In the genomic region with DNA sequence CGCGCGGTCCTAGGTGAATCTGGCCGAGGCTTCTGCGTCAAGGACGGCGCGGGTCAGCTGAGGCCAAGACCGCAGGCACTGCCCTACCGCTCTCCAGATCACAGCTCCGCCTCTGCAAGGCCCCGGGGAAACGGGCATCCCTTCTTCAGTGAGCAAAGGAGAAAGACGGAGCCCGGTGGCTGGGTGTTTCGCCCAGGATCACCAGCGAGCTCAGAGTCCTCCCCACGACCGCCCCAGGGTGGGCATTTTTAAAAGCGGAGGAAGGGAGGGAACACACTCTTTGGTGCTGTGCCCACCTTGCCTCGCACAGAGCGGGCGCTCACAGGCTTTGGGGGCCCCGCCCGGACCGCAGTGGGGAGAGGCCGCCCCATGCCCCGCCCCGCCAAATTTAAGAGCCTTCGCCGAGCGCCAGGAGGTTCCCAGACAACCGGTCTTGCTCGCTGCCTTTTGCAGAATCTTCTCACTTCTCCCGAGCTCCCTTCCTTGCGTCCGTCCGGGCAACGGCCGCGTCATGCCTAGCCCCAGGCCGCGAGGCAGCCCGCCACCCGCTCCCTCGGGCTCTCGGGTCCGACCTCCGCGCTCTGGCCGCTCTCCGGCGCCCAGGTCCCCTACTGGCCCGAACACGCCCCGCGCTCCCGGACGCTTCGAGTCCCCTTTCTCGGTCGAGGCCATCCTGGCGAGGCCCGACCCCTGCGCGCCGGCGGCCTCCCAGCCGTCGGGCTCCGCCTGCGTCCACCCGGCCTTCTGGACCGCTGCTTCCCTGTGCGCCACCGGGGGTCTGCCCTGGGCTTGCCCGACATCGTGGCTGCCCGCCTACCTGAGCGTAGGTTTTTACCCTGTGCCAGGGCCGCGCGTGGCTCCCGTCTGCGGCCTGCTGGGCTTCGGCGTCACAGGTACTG, we compare ENCODE assay signal across 9 cellular contexts. TPM values are rescaled to one million over a fixed set of nuclear protein-coding genes. Genes with fewer than 3 reads are reported as not detected.
DNase-seq lines count a peak whose midpoint lies in the region; ATAC-seq and TF ChIP-seq lines count a peak whose summit lies in the region.
"Had no signal": no experiment of that assay in that cellular context is flagged by ENCODE, and none has a peak within 500 bp of the region (broad histone marks: within the 10 kb centered on the region; RNA-seq: fewer than 3 reads in every experiment).

A gene with protein sequence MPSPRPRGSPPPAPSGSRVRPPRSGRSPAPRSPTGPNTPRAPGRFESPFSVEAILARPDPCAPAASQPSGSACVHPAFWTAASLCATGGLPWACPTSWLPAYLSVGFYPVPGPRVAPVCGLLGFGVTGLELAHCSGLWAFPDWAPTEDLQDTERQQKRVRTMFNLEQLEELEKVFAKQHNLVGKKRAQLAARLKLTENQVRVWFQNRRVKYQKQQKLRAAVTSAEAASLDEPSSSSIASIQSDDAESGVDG (plus strand): TSS at position 419 of the 899 bp plus-strand sequence. CDS start 93 bp downstream, at position 512.

- TF ChIP-seq CTCF in AG09309 (IDR thresholded peaks at IDR 0.05; ENCODE audit: control insufficient read depth, insufficient read depth, low read depth, low read length, missing control alignments) (no peak), GM10248 (IDR thresholded peaks at IDR 0.05; ENCODE audit: control extremely low read depth, extremely low read depth, low read depth, missing control alignments) (no peak)

- H3K4me1 ChIP-seq in naive thymus-derived CD4-positive, alpha-beta T cell (ENCODE audit: control insufficient read depth in 2 of 2, insufficient read depth in 2 of 2, low read length in 2 of 2) = no peaks in the 10 kb centered on the region

- CTCF ChIA-PET in naive thymus-derived CD4-positive, alpha-beta T cell (lab: Charles Lee) = interaction anchor here (0.8 to 1.6 kb wide), 2 partner anchors 10 to 25 kb away, joined by 3 to 8 read pairs; no protein-coding TSS in a partner anchor
- CTCF ChIA-PET in GM10248 (lab: Yijun Ruan, JAX) = interaction anchor here (1.0 kb wide), 1 partner anchor 10 kb away, joined by 8 read pairs; no protein-coding TSS in a partner anchor

- peak; percentile 27 for ATAC-seq in naive thymus-derived CD4-positive, alpha-beta T cell
- no peak for ATAC-seq in GM18909 (IDR thresholded peaks at IDR 0.05; ENCODE audit: poor library complexity, unreplicated experiment)

- no peaks in the 10 kb centered on the region for H3K36me3 ChIP-seq in naive thymus-derived CD4-positive, alpha-beta T cell (ENCODE audit: control insufficient read depth in 2 of 3, insufficient read depth in 3 of 3, low read length in 3 of 3)

- peaks cover 7% of the 10 kb centered on the region for H3K4me1 Mint-ChIP-seq in dendritic cell treated with granulocyte-macrophage colony-stimulating factor and Interleukin-4, amounts not matched to agents 40 ng/mL and 50 ng/mL, for 4 days (ENCODE audit: low read depth)
- peaks cover 0 to 13% (median 8%) of the 10 kb centered on the region in 7 donors for H3K4me1 Mint-ChIP-seq in naive thymus-derived CD4-positive, alpha-beta T cell

- POLR2A ChIA-PET in naive thymus-derived CD4-positive, alpha-beta T cell (lab: Charles Lee) = interaction anchor here (0.8 kb wide), 2 partner anchors 10 to 32 kb away, joined by 3 read pairs; partner anchors contain the start of gene CCT7
- POLR2A ChIA-PET in GM10248 (lab: Yijun Ruan, JAX) = no interaction called here

- H3K27me3 ChIP-seq in naive thymus-derived CD4-positive, alpha-beta T cell (ENCODE audit: control insufficient read depth in 2 of 2, insufficient read depth in 2 of 2, low read length in 2 of 2) = peaks cover 3 to 6% of the 10 kb centered on the region in 2 donors

- no peak for DNase-seq in AG09309 (ENCODE audit: low read depth)
- peak; percentile 44 for DNase-seq in M059J (ENCODE audit: low read depth)
- peak in 1 of 9 donors; percentile 7 for DNase-seq in naive thymus-derived CD4-positive, alpha-beta T cell
- DNase-seq in GM10248 (ENCODE audit: extremely low spot score) = no peak
- DNase-seq in COLO829 (ENCODE audit: low spot score) = no peak
- DNase-seq in putamen (ENCODE audit: low spot score) = no peak
- DNase-seq: MV-4-11 had no signal

- H3K4me3 ChIP-seq in AG09309 (ENCODE audit: control insufficient read depth, low read depth, low read length) = peak within 1 kb of the TSS; percentile 16
- H3K4me3 ChIP-seq in naive thymus-derived CD4-positive, alpha-beta T cell (ENCODE audit: low read length) = no peak within 1 kb of the TSS

- peak within 1 kb of the TSS; percentile 58 for H3K4me3 Mint-ChIP-seq in dendritic cell treated with granulocyte-macrophage colony-stimulating factor and Interleukin-4, amounts not matched to agents 40 ng/mL and 50 ng/mL, for 4 days
- H3K4me3 Mint-ChIP-seq in naive thymus-derived CD4-positive, alpha-beta T cell = peak within 1 kb of the TSS; percentile 27 to 80 (median 61)

- intact Hi-C loops in dendritic cell treated with granulocyte-macrophage colony-stimulating factor and Interleukin-4, amounts not matched to agents 40 ng/mL and 50 ng/mL, for 4 days (cut with micrococcal nuclease) = no loop called here
- intact Hi-C loops in naive thymus-derived CD4-positive, alpha-beta T cell (cut with micrococcal nuclease) = no loop called here

- no peaks in the 10 kb centered on the region for H3K9me3 Mint-ChIP-seq in dendritic cell treated with granulocyte-macrophage colony-stimulating factor and Interleukin-4, amounts not matched to agents 40 ng/mL and 50 ng/mL, for 4 days
- peaks cover 0 to 1% (median 0%) of the 10 kb centered on the region in 11 donors for H3K9me3 Mint-ChIP-seq in naive thymus-derived CD4-positive, alpha-beta T cell

- no peak within 1 kb of the TSS for H3K27ac Mint-ChIP-seq in dendritic cell treated with granulocyte-macrophage colony-stimulating factor and Interleukin-4, amounts not matched to agents 40 ng/mL and 50 ng/mL, for 4 days
- no peak within 1 kb of the TSS for H3K27ac Mint-ChIP-seq in naive thymus-derived CD4-positive, alpha-beta T cell

- no peaks in the 10 kb centered on the region for H3K9me3 ChIP-seq in naive thymus-derived CD4-positive, alpha-beta T cell (ENCODE audit: control insufficient read depth in 2 of 3, low read length in 3 of 3)

- peaks cover 70% of the 10 kb centered on the region for H3K27me3 Mint-ChIP-seq in dendritic cell treated with granulocyte-macrophage colony-stimulating factor and Interleukin-4, amounts not matched to agents 40 ng/mL and 50 ng/mL, for 4 days
- peaks cover 49 to 63% (median 56%) of the 10 kb centered on the region in 5 donors for H3K27me3 Mint-ChIP-seq in naive thymus-derived CD4-positive, alpha-beta T cell

- H3K27ac ChIP-seq in naive thymus-derived CD4-positive, alpha-beta T cell (ENCODE audit: low read depth, low read length) = no peak within 1 kb of the TSS

- H3K36me3 Mint-ChIP-seq in dendritic cell treated with granulocyte-macrophage colony-stimulating factor and Interleukin-4, amounts not matched to agents 40 ng/mL and 50 ng/mL, for 4 days (ENCODE audit: low read depth) = no peaks in the 10 kb centered on the region
- peaks cover 0 to 3% (median 0%) of the 10 kb centered on the region in 5 donors for H3K36me3 Mint-ChIP-seq in naive thymus-derived CD4-positive, alpha-beta T cell

RNA-seq across cellular contexts. Expression of the gene that starts here (rescaled TPM):
- not detected in 2 replicates for total RNA-seq in M059J (2014; rRNA removed; shearing (Covaris generic))
- not detected for total RNA-seq in naive thymus-derived CD4-positive, alpha-beta T cell
- polyA plus RNA-seq in naive thymus-derived CD4-positive, alpha-beta T cell = not detected

Comparison
In these comparisons a context has a peak if more than half of its experiments do, and no peak if none do; other contexts are left out.
1. Peak in DNase-seq in M059J; RNA of the gene not detected or under 1 TPM.
2. Peak in ATAC-seq in naive thymus-derived CD4-positive, alpha-beta T cell; RNA of the gene not detected or under 1 TPM.